ENCODE assay signal across 7 cellular contexts in genomic region chr21:45291613-45292398, GRCh38. TPM values are rescaled to one million over a fixed set of nuclear protein-coding genes. Genes with fewer than 3 reads are reported as not detected.
DNase-seq lines count a peak whose midpoint lies in the region; ATAC-seq and TF ChIP-seq lines count a peak whose summit lies in the region.

No MANE protein-coding gene starts in this region.

- no peaks in the 10 kb centered on the region for H3K9me2 ChIP-seq in Loucy (replicated peaks; ENCODE audit: low read depth, low read length)

- H3K9me3 Mint-ChIP-seq in brain: peaks cover 0 to 9% (median 0%) of the 10 kb centered on the region in 5 experiments
- no peaks in the 10 kb centered on the region for H3K9me3 Mint-ChIP-seq in activated T-cell treated with anti-CD3 and anti-CD28 coated beads, Interleukin-2, amount 50 U/mL, for 72 hours

- peaks cover 15% of the 10 kb centered on the region for H3K4me1 ChIP-seq in Loucy (ENCODE audit: insufficient read depth, low read length, poor library complexity, severe bottlenecking)
- peaks cover 51% of the 10 kb centered on the region for H3K4me1 ChIP-seq in mesodermal cell (ENCODE audit: control insufficient read depth, insufficient read depth, low read length, poor library complexity, severe bottlenecking)
- peaks cover 0 to 65% (median 46%) of the 10 kb centered on the region in 4 donors for H3K4me1 ChIP-seq in tibial nerve

- H4K20me1 ChIP-seq in Loucy (ENCODE audit: insufficient read depth, low read length, poor library complexity, severe bottlenecking): peaks cover under 1% of the 10 kb centered on the region

- H3K79me2 ChIP-seq in Loucy (ENCODE audit: insufficient read depth, low read length): peaks cover under 1% of the 10 kb centered on the region; the same call in 1 of the 2 replicates

- no peak overlapping the region for H3K4me3 ChIP-seq in Loucy (ENCODE audit: low read length, poor library complexity, severe bottlenecking)
- H3K4me3 ChIP-seq in mesodermal cell (ENCODE audit: extremely low read depth, insufficient read depth, low read length, poor library complexity, severe bottlenecking): no peak overlapping the region
- no peak overlapping the region for H3K4me3 ChIP-seq in tibial nerve

- TF ChIP-seq CTCF in Loucy (conservative IDR thresholded peaks at IDR 0.05; ENCODE audit: low read length): no peak
- TF ChIP-seq CTCF in brain (conservative IDR thresholded peaks at IDR 0.05): no peak
- TF ChIP-seq CTCF in tibial nerve (IDR thresholded peaks at IDR 0.05): peak in 1 of 5 experiments; percentile 4

- H3K27ac ChIP-seq in mesodermal cell (ENCODE audit: low read depth, low read length, severe bottlenecking): peak overlapping the region; percentile 62
- H3K27ac ChIP-seq in tibial nerve: peak overlapping the region; percentile 9 to 93 (median 84)

- peak in 1 of 2 donors; percentile 14 for DNase-seq in tibial nerve (ENCODE audit: low spot score in 2 of 2)
- no peak for DNase-seq in NCI-H510A (lab: John Stamatoyannopoulos, UW)
- DNase-seq in activated T-cell treated with anti-CD3 and anti-CD28 coated beads, Interleukin-2, amount 50 U/mL, for 72 hours: no peak

- no peak for ATAC-seq in HG02840 (IDR thresholded peaks at IDR 0.05; ENCODE audit: low FRiP score, unreplicated experiment)
- ATAC-seq in activated T-cell treated with anti-CD3 and anti-CD28 coated beads, Interleukin-2, amount 50 U/mL, for 72 hours (replicated peaks in 1 of 2): no peak

- H3K4me3 Mint-ChIP-seq in brain: peak overlapping the region in 2 of 5 experiments; percentile 67 to 75
- no peak overlapping the region for H3K4me3 Mint-ChIP-seq in activated T-cell treated with anti-CD3 and anti-CD28 coated beads, Interleukin-2, amount 50 U/mL, for 72 hours

- H3K9ac ChIP-seq in Loucy (ENCODE audit: low read depth, low read length, poor library complexity, severe bottlenecking): no peak overlapping the region

- H2AFZ ChIP-seq in Loucy (ENCODE audit: low read length): no peak overlapping the region

- no peak for TF ChIP-seq EP300 in tibial nerve (IDR thresholded peaks at IDR 0.05)

- 88 to 89% methylated on average over 16 to 29 of the region's 34 CpGs for WGBS in mesodermal cell (ENCODE audit: insufficient coverage in 2 of 2), 2 experiments
- WGBS in tibial nerve, 2 donors: 40 to 60% methylated on average over 7 to 27 of the region's 34 CpGs

- H3K9me3 ChIP-seq in Loucy (ENCODE audit: insufficient read depth, low read depth, low read length) (no peaks in the 10 kb centered on the region), mesodermal cell (ENCODE audit: control insufficient read depth, low read length) (no peaks in the 10 kb centered on the region), tibial nerve (no peaks in the 10 kb centered on the region)

- H3K36me3 ChIP-seq in Loucy (ENCODE audit: insufficient read depth, low read length) (no peaks in the 10 kb centered on the region), mesodermal cell (ENCODE audit: control insufficient read depth, insufficient read depth, low read length) (peaks cover 19% of the 10 kb centered on the region), tibial nerve (no peaks in the 10 kb centered on the region)

- H3K36me3 Mint-ChIP-seq in brain: peaks cover 16% of the 10 kb centered on the region
- H3K36me3 Mint-ChIP-seq in activated T-cell treated with anti-CD3 and anti-CD28 coated beads, Interleukin-2, amount 50 U/mL, for 72 hours (ENCODE audit: insufficient read depth in 2 of 2): no peaks in the 10 kb centered on the region

- H3F3A ChIP-seq in Loucy (ENCODE audit: low read depth): no peaks in the 10 kb centered on the region

- H3K27ac Mint-ChIP-seq in brain: peak overlapping the region in 4 of 5 experiments; percentile 75 to 93 (median 85)
- no peak overlapping the region for H3K27ac Mint-ChIP-seq in activated T-cell treated with anti-CD3 and anti-CD28 coated beads, Interleukin-2, amount 50 U/mL, for 72 hours

- no peak for TF ChIP-seq POLR2A in tibial nerve (IDR thresholded peaks at IDR 0.05)

- no peaks in the 10 kb centered on the region for H3K27me3 Mint-ChIP-seq in brain
- H3K27me3 Mint-ChIP-seq in activated T-cell treated with anti-CD3 and anti-CD28 coated beads, Interleukin-2, amount 50 U/mL, for 72 hours (ENCODE audit: low read depth): peaks cover 6% of the 10 kb centered on the region

- peaks cover 70% of the 10 kb centered on the region for H3K4me1 Mint-ChIP-seq in brain
- peaks cover 19% of the 10 kb centered on the region for H3K4me1 Mint-ChIP-seq in activated T-cell treated with anti-CD3 and anti-CD28 coated beads, Interleukin-2, amount 50 U/mL, for 72 hours (ENCODE audit: low read depth)

- peak overlapping the region; percentile 60 for H3K4me2 ChIP-seq in Loucy (ENCODE audit: low read depth, low read length, poor library complexity, severe bottlenecking)

- no peaks in the 10 kb centered on the region for H3K27me3 ChIP-seq in Loucy (ENCODE audit: insufficient read depth, low read length, poor library complexity, severe bottlenecking)
- H3K27me3 ChIP-seq in tibial nerve: no peaks in the 10 kb centered on the region

RNA-seq across cellular contexts. Expression of gene POFUT2, which starts 4.1 kb away (rescaled TPM):
- 11.5 TPM for polyA plus RNA-seq in brain (ENCODE audit: insufficient read depth, low read depth, low replicate concordance)
- polyA plus RNA-seq in mesodermal cell (2013, experiment 1 of 2): 72.3 TPM
- 59.6 TPM for polyA plus RNA-seq in mesodermal cell (2013, experiment 2 of 2)
- 10 to 100 TPM; 19.5 to 66.3 (median 35.1) TPM for total RNA-seq in tibial nerve
- total RNA-seq in activated T-cell treated with anti-CD3 and anti-CD28 coated beads, Interleukin-2, amount 50 U/mL, for 72 hours: 10 to 100 TPM; 24.5 to 26.6 TPM
